In the genomic region with DNA sequence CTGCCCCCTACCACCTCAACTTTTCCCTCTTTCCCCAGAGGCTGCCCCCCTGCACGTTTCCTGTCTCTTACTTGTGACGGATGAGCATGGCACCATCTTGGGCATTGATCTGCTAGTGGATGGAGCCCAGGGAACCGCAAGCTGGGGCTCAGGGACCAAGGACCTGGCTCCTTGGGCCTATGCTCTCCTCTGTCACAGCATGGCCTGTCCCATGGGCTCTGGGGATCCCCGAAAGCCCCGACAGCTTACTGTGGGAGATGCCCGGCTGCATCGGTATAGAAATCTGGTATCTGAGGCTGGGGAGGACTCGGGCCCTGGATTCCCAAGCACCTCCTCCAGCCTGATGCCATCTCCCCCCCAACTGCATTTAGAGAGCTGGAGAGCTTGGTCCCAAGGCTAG, we compare ENCODE assay signal across 12 cellular contexts. TPM values are rescaled to one million over a fixed set of nuclear protein-coding genes. Genes with fewer than 3 reads are reported as not detected.
"Had no signal": no experiment of that assay in that cellular context is flagged by ENCODE, and none has a peak within 500 bp of the region (broad histone marks: within the 10 kb centered on the region; RNA-seq: fewer than 3 reads in every experiment).

No MANE protein-coding gene starts in this region.

- H3K4me3 ChIP-seq: ascending aorta, esophagus squamous epithelium, right atrium auricular region, smooth muscle cell, tibial artery had no signal

- H3K27ac Mint-ChIP-seq: stimulated activated memory B cell treated with anti-CD40 and anti-IgM and Interleukin-4, amounts not matched to agents 10 μg/mL and 1 μg/mL and 100 μg/mL, for 72 hours had no signal

- H3K9me3 ChIP-seq: ascending aorta, esophagus squamous epithelium, neutrophil, right atrium auricular region, tibial artery had no signal

- H3K4me3 Mint-ChIP-seq: stimulated activated memory B cell treated with anti-CD40 and anti-IgM and Interleukin-4, amounts not matched to agents 10 μg/mL and 1 μg/mL and 100 μg/mL, for 72 hours had no signal

- ATAC-seq: stimulated activated memory B cell treated with anti-CD40 and anti-IgM and Interleukin-4, amounts not matched to agents 10 μg/mL and 1 μg/mL and 100 μg/mL, for 72 hours had no signal

- H3K27ac ChIP-seq: ascending aorta, esophagus squamous epithelium, neutrophil, right atrium auricular region, tibial artery, VCaP had no signal

- H3K4me2 ChIP-seq: smooth muscle cell had no signal

- H3K9me3 Mint-ChIP-seq: stimulated activated memory B cell treated with anti-CD40 and anti-IgM and Interleukin-4, amounts not matched to agents 10 μg/mL and 1 μg/mL and 100 μg/mL, for 72 hours had no signal

- DNase-seq: activated CD4-positive, alpha-beta T cell treated with anti-CD3 and anti-CD28 coated beads for 4 hours; activated CD8-positive, alpha-beta memory T cell treated with anti-CD3 and anti-CD28 coated beads for 24 hours; activated effector memory CD4-positive, alpha-beta T cell treated with anti-CD3 and anti-CD28 coated beads, Interleukin-2, amount 50 U/mL, for 16 hours; esophagus squamous epithelium; foreskin fibroblast; tibial artery had no signal

- H3K36me3 ChIP-seq: ascending aorta, esophagus squamous epithelium, neutrophil, right atrium auricular region, tibial artery had no signal

- H3K36me3 Mint-ChIP-seq: stimulated activated memory B cell treated with anti-CD40 and anti-IgM and Interleukin-4, amounts not matched to agents 10 μg/mL and 1 μg/mL and 100 μg/mL, for 72 hours had no signal

RNA-seq across cellular contexts. Expression of a gene that starts 1.9 kb away (rescaled TPM):
- total RNA-seq: ascending aorta, smooth muscle cell had no signal
- polyA plus RNA-seq: smooth muscle cell had no signal

RNA-seq across cellular contexts. Expression of a gene that starts 30.1 kb away (rescaled TPM):
- total RNA-seq: ascending aorta, esophagus squamous epithelium, right atrium auricular region, smooth muscle cell had no signal
- polyA plus RNA-seq: smooth muscle cell had no signal
